In the genomic region with DNA sequence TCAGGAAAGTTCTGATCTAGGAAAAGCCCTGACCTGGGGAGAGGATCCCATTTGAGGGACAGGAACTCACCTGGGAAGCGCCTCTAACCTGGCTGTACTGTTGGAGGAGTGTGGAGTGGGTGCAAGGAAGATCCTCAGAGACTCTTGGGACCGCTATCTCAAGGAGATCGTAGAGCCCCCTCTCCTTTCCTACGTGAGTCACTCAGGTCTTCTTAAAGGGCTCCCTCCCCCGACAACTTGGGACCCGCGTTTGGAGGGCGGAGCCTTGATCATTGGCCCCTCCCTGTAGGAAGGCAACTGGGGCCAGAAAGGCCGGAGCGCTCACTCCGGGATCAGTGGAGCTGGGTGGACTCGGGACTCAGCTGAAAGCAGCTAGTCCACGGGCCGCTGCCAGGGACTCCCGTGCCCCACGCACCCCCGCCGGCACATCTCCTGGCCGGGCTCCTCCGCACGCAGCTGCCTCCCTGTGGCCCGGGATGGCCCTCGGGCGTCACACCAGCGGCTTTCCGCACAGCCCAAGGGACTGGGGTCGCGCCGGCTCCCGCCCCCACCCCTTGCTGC, we compare ENCODE assay signal across 1 cellular context.
A peak's percentile ranks its signal among the peaks of the same experiment; 100 is the strongest.
TF ChIP-seq lines count a peak whose summit lies in the region.

No MANE protein-coding gene starts in this region.

TF ChIP-seq in WTC11, 78 proteins besides CTCF, POLR2A, EP300 and RAD21 (continued from another document and continues in another):
- TF ChIP-seq, protein P1, sequence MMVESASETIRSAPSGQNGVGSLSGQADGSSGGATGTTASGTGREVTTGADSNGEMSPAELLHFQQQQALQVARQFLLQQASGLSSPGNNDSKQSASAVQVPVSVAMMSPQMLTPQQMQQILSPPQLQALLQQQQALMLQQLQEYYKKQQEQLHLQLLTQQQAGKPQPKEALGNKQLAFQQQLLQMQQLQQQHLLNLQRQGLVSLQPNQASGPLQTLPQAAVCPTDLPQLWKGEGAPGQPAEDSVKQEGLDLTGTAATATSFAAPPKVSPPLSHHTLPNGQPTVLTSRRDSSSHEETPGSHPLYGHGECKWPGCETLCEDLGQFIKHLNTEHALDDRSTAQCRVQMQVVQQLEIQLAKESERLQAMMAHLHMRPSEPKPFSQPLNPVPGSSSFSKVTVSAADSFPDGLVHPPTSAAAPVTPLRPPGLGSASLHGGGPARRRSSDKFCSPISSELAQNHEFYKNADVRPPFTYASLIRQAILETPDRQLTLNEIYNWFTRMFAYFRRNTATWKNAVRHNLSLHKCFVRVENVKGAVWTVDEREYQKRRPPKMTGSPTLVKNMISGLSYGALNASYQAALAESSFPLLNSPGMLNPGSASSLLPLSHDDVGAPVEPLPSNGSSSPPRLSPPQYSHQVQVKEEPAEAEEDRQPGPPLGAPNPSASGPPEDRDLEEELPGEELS (CRISPR knock-in tag; IDR thresholded peaks at IDR 0.05) = no peak; the same call in 1 of the 2 replicates
- TF ChIP-seq MYBL2 (CRISPR knock-in tag; IDR thresholded peaks at IDR 0.05) (peak; percentile 52; the same call in 1 of the 2 replicates), FOXP1 (CRISPR knock-in tag; IDR thresholded peaks at IDR 0.05; ENCODE audit: borderline replicate concordance) (peak; percentile 16; the same call in 1 of the 2 replicates), ATF1 (CRISPR knock-in tag; IDR thresholded peaks at IDR 0.05) (no peak), MXD4 (CRISPR knock-in tag; IDR thresholded peaks at IDR 0.05; ENCODE audit: borderline replicate concordance) (no peak), TCF7 (CRISPR knock-in tag; IDR thresholded peaks at IDR 0.05; ENCODE audit: low read depth) (no peak; the same call in 1 of the 2 replicates), JUN (CRISPR knock-in tag; IDR thresholded peaks at IDR 0.05) (no peak), CREB1 (CRISPR knock-in tag; IDR thresholded peaks at IDR 0.05) (no peak), RORB (CRISPR knock-in tag; IDR thresholded peaks at IDR 0.05) (no peak), ZNF138 (CRISPR knock-in tag; conservative IDR thresholded peaks at IDR 0.05) (0 out of 2 replicates have a peak, but pooled peaks have one; percentile 65), ZNF396 (CRISPR knock-in tag; IDR thresholded peaks at IDR 0.05; ENCODE audit: borderline replicate concordance) (no peak), JAZF1 (CRISPR knock-in tag; IDR thresholded peaks at IDR 0.05) (no peak)
- TF ChIP-seq, protein P2, sequence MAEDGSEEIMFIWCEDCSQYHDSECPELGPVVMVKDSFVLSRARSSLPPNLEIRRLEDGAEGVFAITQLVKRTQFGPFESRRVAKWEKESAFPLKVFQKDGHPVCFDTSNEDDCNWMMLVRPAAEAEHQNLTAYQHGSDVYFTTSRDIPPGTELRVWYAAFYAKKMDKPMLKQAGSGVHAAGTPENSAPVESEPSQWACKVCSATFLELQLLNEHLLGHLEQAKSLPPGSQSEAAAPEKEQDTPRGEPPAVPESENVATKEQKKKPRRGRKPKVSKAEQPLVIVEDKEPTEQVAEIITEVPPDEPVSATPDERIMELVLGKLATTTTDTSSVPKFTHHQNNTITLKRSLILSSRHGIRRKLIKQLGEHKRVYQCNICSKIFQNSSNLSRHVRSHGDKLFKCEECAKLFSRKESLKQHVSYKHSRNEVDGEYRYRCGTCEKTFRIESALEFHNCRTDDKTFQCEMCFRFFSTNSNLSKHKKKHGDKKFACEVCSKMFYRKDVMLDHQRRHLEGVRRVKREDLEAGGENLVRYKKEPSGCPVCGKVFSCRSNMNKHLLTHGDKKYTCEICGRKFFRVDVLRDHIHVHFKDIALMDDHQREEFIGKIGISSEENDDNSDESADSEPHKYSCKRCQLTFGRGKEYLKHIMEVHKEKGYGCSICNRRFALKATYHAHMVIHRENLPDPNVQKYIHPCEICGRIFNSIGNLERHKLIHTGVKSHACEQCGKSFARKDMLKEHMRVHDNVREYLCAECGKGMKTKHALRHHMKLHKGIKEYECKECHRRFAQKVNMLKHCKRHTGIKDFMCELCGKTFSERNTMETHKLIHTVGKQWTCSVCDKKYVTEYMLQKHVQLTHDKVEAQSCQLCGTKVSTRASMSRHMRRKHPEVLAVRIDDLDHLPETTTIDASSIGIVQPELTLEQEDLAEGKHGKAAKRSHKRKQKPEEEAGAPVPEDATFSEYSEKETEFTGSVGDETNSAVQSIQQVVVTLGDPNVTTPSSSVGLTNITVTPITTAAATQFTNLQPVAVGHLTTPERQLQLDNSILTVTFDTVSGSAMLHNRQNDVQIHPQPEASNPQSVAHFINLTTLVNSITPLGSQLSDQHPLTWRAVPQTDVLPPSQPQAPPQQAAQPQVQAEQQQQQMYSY (CRISPR knock-in tag; IDR thresholded peaks at IDR 0.05) = peak; percentile 89
- TF ChIP-seq, protein P3, sequence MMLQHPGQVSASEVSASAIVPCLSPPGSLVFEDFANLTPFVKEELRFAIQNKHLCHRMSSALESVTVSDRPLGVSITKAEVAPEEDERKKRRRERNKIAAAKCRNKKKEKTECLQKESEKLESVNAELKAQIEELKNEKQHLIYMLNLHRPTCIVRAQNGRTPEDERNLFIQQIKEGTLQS (CRISPR knock-in tag; conservative IDR thresholded peaks at IDR 0.05) = no peak
- TF ChIP-seq, protein P4, sequence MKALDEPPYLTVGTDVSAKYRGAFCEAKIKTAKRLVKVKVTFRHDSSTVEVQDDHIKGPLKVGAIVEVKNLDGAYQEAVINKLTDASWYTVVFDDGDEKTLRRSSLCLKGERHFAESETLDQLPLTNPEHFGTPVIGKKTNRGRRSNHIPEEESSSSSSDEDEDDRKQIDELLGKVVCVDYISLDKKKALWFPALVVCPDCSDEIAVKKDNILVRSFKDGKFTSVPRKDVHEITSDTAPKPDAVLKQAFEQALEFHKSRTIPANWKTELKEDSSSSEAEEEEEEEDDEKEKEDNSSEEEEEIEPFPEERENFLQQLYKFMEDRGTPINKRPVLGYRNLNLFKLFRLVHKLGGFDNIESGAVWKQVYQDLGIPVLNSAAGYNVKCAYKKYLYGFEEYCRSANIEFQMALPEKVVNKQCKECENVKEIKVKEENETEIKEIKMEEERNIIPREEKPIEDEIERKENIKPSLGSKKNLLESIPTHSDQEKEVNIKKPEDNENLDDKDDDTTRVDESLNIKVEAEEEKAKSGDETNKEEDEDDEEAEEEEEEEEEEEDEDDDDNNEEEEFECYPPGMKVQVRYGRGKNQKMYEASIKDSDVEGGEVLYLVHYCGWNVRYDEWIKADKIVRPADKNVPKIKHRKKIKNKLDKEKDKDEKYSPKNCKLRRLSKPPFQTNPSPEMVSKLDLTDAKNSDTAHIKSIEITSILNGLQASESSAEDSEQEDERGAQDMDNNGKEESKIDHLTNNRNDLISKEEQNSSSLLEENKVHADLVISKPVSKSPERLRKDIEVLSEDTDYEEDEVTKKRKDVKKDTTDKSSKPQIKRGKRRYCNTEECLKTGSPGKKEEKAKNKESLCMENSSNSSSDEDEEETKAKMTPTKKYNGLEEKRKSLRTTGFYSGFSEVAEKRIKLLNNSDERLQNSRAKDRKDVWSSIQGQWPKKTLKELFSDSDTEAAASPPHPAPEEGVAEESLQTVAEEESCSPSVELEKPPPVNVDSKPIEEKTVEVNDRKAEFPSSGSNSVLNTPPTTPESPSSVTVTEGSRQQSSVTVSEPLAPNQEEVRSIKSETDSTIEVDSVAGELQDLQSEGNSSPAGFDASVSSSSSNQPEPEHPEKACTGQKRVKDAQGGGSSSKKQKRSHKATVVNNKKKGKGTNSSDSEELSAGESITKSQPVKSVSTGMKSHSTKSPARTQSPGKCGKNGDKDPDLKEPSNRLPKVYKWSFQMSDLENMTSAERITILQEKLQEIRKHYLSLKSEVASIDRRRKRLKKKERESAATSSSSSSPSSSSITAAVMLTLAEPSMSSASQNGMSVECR (CRISPR knock-in tag; IDR thresholded peaks at IDR 0.05; ENCODE audit: borderline replicate concordance) = no peak
- TF ChIP-seq, protein P5, sequence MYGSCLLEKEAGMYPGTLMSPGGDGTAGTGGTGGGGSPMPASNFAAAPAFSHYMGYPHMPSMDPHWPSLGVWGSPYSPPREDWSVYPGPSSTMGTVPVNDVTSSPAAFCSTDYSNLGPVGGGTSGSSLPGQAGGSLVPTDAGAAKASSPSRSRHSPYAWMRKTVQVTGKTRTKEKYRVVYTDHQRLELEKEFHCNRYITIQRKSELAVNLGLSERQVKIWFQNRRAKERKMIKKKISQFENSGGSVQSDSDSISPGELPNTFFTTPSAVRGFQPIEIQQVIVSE (CRISPR knock-in tag; IDR thresholded peaks at IDR 0.05; ENCODE audit: borderline replicate concordance) = no peak
- TF ChIP-seq, protein P6, sequence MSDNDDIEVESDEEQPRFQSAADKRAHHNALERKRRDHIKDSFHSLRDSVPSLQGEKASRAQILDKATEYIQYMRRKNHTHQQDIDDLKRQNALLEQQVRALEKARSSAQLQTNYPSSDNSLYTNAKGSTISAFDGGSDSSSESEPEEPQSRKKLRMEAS (CRISPR knock-in tag; IDR thresholded peaks at IDR 0.05) = 0 out of 2 replicates have a peak, but pooled peaks have one; percentile 14
- TF ChIP-seq, protein P7, sequence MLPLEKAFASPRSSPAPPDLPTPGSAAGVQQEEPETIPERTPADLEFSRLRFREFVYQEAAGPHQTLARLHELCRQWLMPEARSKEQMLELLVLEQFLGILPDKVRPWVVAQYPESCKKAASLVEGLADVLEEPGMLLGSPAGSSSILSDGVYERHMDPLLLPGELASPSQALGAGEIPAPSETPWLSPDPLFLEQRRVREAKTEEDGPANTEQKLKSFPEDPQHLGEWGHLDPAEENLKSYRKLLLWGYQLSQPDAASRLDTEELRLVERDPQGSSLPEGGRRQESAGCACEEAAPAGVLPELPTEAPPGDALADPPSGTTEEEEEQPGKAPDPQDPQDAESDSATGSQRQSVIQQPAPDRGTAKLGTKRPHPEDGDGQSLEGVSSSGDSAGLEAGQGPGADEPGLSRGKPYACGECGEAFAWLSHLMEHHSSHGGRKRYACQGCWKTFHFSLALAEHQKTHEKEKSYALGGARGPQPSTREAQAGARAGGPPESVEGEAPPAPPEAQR (CRISPR knock-in tag; IDR thresholded peaks at IDR 0.05) = no peak
- TF ChIP-seq, protein P8, sequence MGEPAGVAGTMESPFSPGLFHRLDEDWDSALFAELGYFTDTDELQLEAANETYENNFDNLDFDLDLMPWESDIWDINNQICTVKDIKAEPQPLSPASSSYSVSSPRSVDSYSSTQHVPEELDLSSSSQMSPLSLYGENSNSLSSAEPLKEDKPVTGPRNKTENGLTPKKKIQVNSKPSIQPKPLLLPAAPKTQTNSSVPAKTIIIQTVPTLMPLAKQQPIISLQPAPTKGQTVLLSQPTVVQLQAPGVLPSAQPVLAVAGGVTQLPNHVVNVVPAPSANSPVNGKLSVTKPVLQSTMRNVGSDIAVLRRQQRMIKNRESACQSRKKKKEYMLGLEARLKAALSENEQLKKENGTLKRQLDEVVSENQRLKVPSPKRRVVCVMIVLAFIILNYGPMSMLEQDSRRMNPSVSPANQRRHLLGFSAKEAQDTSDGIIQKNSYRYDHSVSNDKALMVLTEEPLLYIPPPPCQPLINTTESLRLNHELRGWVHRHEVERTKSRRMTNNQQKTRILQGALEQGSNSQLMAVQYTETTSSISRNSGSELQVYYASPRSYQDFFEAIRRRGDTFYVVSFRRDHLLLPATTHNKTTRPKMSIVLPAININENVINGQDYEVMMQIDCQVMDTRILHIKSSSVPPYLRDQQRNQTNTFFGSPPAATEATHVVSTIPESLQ (CRISPR knock-in tag; IDR thresholded peaks at IDR 0.05) = no peak
- TF ChIP-seq, protein P9, sequence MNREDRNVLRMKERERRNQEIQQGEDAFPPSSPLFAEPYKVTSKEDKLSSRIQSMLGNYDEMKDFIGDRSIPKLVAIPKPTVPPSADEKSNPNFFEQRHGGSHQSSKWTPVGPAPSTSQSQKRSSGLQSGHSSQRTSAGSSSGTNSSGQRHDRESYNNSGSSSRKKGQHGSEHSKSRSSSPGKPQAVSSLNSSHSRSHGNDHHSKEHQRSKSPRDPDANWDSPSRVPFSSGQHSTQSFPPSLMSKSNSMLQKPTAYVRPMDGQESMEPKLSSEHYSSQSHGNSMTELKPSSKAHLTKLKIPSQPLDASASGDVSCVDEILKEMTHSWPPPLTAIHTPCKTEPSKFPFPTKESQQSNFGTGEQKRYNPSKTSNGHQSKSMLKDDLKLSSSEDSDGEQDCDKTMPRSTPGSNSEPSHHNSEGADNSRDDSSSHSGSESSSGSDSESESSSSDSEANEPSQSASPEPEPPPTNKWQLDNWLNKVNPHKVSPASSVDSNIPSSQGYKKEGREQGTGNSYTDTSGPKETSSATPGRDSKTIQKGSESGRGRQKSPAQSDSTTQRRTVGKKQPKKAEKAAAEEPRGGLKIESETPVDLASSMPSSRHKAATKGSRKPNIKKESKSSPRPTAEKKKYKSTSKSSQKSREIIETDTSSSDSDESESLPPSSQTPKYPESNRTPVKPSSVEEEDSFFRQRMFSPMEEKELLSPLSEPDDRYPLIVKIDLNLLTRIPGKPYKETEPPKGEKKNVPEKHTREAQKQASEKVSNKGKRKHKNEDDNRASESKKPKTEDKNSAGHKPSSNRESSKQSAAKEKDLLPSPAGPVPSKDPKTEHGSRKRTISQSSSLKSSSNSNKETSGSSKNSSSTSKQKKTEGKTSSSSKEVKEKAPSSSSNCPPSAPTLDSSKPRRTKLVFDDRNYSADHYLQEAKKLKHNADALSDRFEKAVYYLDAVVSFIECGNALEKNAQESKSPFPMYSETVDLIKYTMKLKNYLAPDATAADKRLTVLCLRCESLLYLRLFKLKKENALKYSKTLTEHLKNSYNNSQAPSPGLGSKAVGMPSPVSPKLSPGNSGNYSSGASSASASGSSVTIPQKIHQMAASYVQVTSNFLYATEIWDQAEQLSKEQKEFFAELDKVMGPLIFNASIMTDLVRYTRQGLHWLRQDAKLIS (CRISPR knock-in tag; IDR thresholded peaks at IDR 0.05; ENCODE audit: borderline replicate concordance) = no peak
- TF ChIP-seq, protein P10, sequence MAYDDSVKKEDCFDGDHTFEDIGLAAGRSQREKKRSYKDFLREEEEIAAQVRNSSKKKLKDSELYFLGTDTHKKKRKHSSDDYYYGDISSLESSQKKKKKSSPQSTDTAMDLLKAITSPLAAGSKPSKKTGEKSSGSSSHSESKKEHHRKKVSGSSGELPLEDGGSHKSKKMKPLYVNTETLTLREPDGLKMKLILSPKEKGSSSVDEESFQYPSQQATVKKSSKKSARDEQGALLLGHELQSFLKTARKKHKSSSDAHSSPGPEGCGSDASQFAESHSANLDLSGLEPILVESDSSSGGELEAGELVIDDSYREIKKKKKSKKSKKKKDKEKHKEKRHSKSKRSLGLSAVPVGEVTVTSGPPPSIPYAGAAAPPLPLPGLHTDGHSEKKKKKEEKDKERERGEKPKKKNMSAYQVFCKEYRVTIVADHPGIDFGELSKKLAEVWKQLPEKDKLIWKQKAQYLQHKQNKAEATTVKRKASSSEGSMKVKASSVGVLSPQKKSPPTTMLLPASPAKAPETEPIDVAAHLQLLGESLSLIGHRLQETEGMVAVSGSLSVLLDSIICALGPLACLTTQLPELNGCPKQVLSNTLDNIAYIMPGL (CRISPR knock-in tag; IDR thresholded peaks at IDR 0.05) = no peak
- TF ChIP-seq, protein P11, sequence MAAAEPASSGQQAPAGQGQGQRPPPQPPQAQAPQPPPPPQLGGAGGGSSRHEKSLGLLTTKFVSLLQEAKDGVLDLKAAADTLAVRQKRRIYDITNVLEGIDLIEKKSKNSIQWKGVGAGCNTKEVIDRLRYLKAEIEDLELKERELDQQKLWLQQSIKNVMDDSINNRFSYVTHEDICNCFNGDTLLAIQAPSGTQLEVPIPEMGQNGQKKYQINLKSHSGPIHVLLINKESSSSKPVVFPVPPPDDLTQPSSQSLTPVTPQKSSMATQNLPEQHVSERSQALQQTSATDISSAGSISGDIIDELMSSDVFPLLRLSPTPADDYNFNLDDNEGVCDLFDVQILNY (CRISPR knock-in tag; IDR thresholded peaks at IDR 0.05) = no peak
- TF ChIP-seq, protein P12, sequence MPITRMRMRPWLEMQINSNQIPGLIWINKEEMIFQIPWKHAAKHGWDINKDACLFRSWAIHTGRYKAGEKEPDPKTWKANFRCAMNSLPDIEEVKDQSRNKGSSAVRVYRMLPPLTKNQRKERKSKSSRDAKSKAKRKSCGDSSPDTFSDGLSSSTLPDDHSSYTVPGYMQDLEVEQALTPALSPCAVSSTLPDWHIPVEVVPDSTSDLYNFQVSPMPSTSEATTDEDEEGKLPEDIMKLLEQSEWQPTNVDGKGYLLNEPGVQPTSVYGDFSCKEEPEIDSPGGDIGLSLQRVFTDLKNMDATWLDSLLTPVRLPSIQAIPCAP (CRISPR knock-in tag; IDR thresholded peaks at IDR 0.05) = no peak
